Comparison of ENCODE assay signal across 8 cellular contexts in the genomic region with DNA sequence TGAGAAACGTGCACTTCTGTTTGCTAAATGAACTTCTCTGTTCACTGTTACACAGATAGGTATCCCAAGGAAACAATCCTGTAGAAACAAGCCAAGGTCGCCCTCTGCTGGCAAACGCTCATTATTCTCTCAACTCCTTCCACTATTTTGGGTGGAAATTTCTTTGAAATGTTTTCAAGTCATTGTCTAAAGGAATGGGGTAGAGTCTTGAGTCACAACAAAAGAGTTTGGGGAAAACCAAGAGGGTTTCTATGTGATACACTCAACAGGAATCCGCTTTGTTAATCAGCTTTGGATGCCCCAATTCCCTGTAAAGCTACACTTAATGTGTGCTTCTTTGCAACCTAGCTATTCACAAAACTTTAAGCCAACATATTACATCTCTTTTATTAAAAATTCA. TPM values are rescaled to one million over a fixed set of nuclear protein-coding genes. Genes with fewer than 3 reads are reported as not detected.
DNase-seq lines count a peak whose midpoint lies in the region; ATAC-seq and TF ChIP-seq lines count a peak whose summit lies in the region.

No MANE protein-coding gene starts in this region.

- no peak overlapping the region for H3K4me3 ChIP-seq in CD8-positive, alpha-beta T cell (ENCODE audit: low read depth, low read length)
- no peak overlapping the region for H3K4me3 ChIP-seq in epithelial cell of esophagus (ENCODE audit: low read length)
- H3K4me3 ChIP-seq in naive thymus-derived CD4-positive, alpha-beta T cell (ENCODE audit: low read length) = no peak overlapping the region

- no peaks in the 10 kb centered on the region for H3K36me3 ChIP-seq in CD8-positive, alpha-beta T cell (ENCODE audit: insufficient read depth, low read length)
- peaks cover 0 to 4% (median 0%) of the 10 kb centered on the region in 3 experiments for H3K36me3 ChIP-seq in naive thymus-derived CD4-positive, alpha-beta T cell (ENCODE audit: control insufficient read depth in 2 of 3, insufficient read depth in 3 of 3, low read length in 3 of 3)

- no peaks in the 10 kb centered on the region for H3K27me3 ChIP-seq in CD8-positive, alpha-beta T cell (ENCODE audit: insufficient read depth, low read length)
- no peaks in the 10 kb centered on the region for H3K27me3 ChIP-seq in naive thymus-derived CD4-positive, alpha-beta T cell (ENCODE audit: control insufficient read depth in 2 of 2, insufficient read depth in 2 of 2, low read length in 2 of 2)

- no peak overlapping the region for H3K4me3 Mint-ChIP-seq in CD8-positive, alpha-beta T cell
- H3K4me3 Mint-ChIP-seq in activated CD8-positive, alpha-beta memory T cell treated with anti-CD3 and anti-CD28 coated beads, Interleukin-2, amount 10 ng/mL, durations not matched to agents 7 days and 5 days = no peak overlapping the region
- no peak overlapping the region for H3K4me3 Mint-ChIP-seq in naive thymus-derived CD4-positive, alpha-beta T cell

- no peaks in the 10 kb centered on the region for H3K9me3 ChIP-seq in CD8-positive, alpha-beta T cell (ENCODE audit: low read length)
- H3K9me3 ChIP-seq in naive thymus-derived CD4-positive, alpha-beta T cell (ENCODE audit: control insufficient read depth in 2 of 3, low read length in 3 of 3) = no peaks in the 10 kb centered on the region

- ATAC-seq in CD8-positive, alpha-beta T cell = no peak
- ATAC-seq in HG02759 (IDR thresholded peaks at IDR 0.05; ENCODE audit: unreplicated experiment) = peak; percentile 32
- ATAC-seq in activated CD8-positive, alpha-beta memory T cell treated with anti-CD3 and anti-CD28 coated beads, Interleukin-2, amount 10 ng/mL, durations not matched to agents 7 days and 5 days = no peak
- peak; percentile 48 for ATAC-seq in naive thymus-derived CD4-positive, alpha-beta T cell
- ATAC-seq in stimulated activated naive CD8-positive, alpha-beta T cell treated with anti-CD3 and anti-CD28 coated beads, Interleukin-15, Interleukin-2, amounts not matched to agents 100 U/mL and 50 U/mL, for 24 hours = no peak
- ATAC-seq in GM21515 (IDR thresholded peaks at IDR 0.05; ENCODE audit: unreplicated experiment) = no peak

- POLR2A ChIA-PET in CD8-positive, alpha-beta T cell (lab: Charles Lee) = no interaction called here
- POLR2A ChIA-PET in naive thymus-derived CD4-positive, alpha-beta T cell (lab: Charles Lee) = no interaction called here

- peak; percentile 71 for TF ChIP-seq CTCF in CD8-positive, alpha-beta T cell (IDR thresholded peaks at IDR 0.05)
- TF ChIP-seq CTCF in epithelial cell of esophagus (IDR thresholded peaks at IDR 0.05; ENCODE audit: insufficient read depth, low read depth, low read length, missing control alignments) = peak; percentile 83

- H3K36me3 Mint-ChIP-seq in CD8-positive, alpha-beta T cell = peaks cover 3% of the 10 kb centered on the region
- no peaks in the 10 kb centered on the region for H3K36me3 Mint-ChIP-seq in activated CD8-positive, alpha-beta memory T cell treated with anti-CD3 and anti-CD28 coated beads, Interleukin-2, amount 10 ng/mL, durations not matched to agents 7 days and 5 days
- no peaks in the 10 kb centered on the region for H3K36me3 Mint-ChIP-seq in naive thymus-derived CD4-positive, alpha-beta T cell

- CTCF ChIA-PET in CD8-positive, alpha-beta T cell (lab: Charles Lee) = interaction anchor here (1.0 to 2.2 kb wide), 19 partner anchors 9 to 839 kb away, joined by 3 to 16 read pairs (median 4); no protein-coding TSS in a partner anchor
- CTCF ChIA-PET in activated CD8-positive, alpha-beta memory T cell treated with anti-CD3 and anti-CD28 coated beads, Interleukin-2, amount 10 ng/mL, durations not matched to agents 7 days and 5 days (lab: Charles Lee) = interaction anchor here (1.0 to 2.5 kb wide), 13 partner anchors 9 to 796 kb away, joined by 3 to 15 read pairs (median 4); no protein-coding TSS in a partner anchor
- CTCF ChIA-PET in naive thymus-derived CD4-positive, alpha-beta T cell (lab: Charles Lee) = interaction anchor here (0.5 to 1.5 kb wide), 10 partner anchors 9 to 985 kb away, joined by 3 to 6 read pairs (median 4); a partner anchor contains a TSS

- H3K27ac ChIP-seq in CD8-positive, alpha-beta T cell (ENCODE audit: low read depth, low read length) = no peak overlapping the region
- H3K27ac ChIP-seq in naive thymus-derived CD4-positive, alpha-beta T cell (ENCODE audit: low read depth, low read length) = no peak overlapping the region

- H3K4me1 Mint-ChIP-seq in CD8-positive, alpha-beta T cell (ENCODE audit: low read depth) = peaks cover 2% of the 10 kb centered on the region
- H3K4me1 Mint-ChIP-seq in activated CD8-positive, alpha-beta memory T cell treated with anti-CD3 and anti-CD28 coated beads, Interleukin-2, amount 10 ng/mL, durations not matched to agents 7 days and 5 days = peaks cover 5% of the 10 kb centered on the region
- H3K4me1 Mint-ChIP-seq in naive thymus-derived CD4-positive, alpha-beta T cell = peaks cover 0 to 12% (median 6%) of the 10 kb centered on the region in 7 donors

- DNase-seq in CD8-positive, alpha-beta T cell = peak; percentile 38 to 75 (median 66)
- DNase-seq in NOMO-1 treated with DMSO at 0.1 percent for 48 hours (lab: John Stamatoyannopoulos, UW; ENCODE audit: unreplicated experiment) (peak; percentile 69), epithelial cell of esophagus (ENCODE audit: low read depth) (peak; percentile 71)
- peak; percentile 81 for DNase-seq in activated CD8-positive, alpha-beta memory T cell treated with anti-CD3 and anti-CD28 coated beads, Interleukin-2, amount 10 ng/mL, durations not matched to agents 7 days and 5 days
- DNase-seq in naive thymus-derived CD4-positive, alpha-beta T cell = peak; percentile 35 to 63 (median 49)
- peak; percentile 76 for DNase-seq in stimulated activated naive CD8-positive, alpha-beta T cell treated with anti-CD3 and anti-CD28 coated beads, Interleukin-15, Interleukin-2, amounts not matched to agents 100 U/mL and 50 U/mL, for 24 hours

- peaks cover 6% of the 10 kb centered on the region for H3K27me3 Mint-ChIP-seq in CD8-positive, alpha-beta T cell (ENCODE audit: low read depth)
- H3K27me3 Mint-ChIP-seq in activated CD8-positive, alpha-beta memory T cell treated with anti-CD3 and anti-CD28 coated beads, Interleukin-2, amount 10 ng/mL, durations not matched to agents 7 days and 5 days = peaks cover 23% of the 10 kb centered on the region
- H3K27me3 Mint-ChIP-seq in naive thymus-derived CD4-positive, alpha-beta T cell = peaks cover 0 to 36% (median 8%) of the 10 kb centered on the region in 5 donors

- H3K9me3 Mint-ChIP-seq in CD8-positive, alpha-beta T cell = no peaks in the 10 kb centered on the region
- H3K9me3 Mint-ChIP-seq in activated CD8-positive, alpha-beta memory T cell treated with anti-CD3 and anti-CD28 coated beads, Interleukin-2, amount 10 ng/mL, durations not matched to agents 7 days and 5 days (ENCODE audit: low read depth) = no peaks in the 10 kb centered on the region
- H3K9me3 Mint-ChIP-seq in naive thymus-derived CD4-positive, alpha-beta T cell = peaks cover 0 to 10% (median 0%) of the 10 kb centered on the region in 11 donors

- no peak overlapping the region for H3K27ac Mint-ChIP-seq in CD8-positive, alpha-beta T cell
- H3K27ac Mint-ChIP-seq in activated CD8-positive, alpha-beta memory T cell treated with anti-CD3 and anti-CD28 coated beads, Interleukin-2, amount 10 ng/mL, durations not matched to agents 7 days and 5 days = no peak overlapping the region
- no peak overlapping the region for H3K27ac Mint-ChIP-seq in naive thymus-derived CD4-positive, alpha-beta T cell

- intact Hi-C loops in CD8-positive, alpha-beta T cell (cut with DNase I, micrococcal nuclease) = loop anchor here in 1 of 2 experiments (1.0 to 10.0 kb wide), 5 partner anchors 149 to 952 kb away; a partner anchor contains a TSS
- intact Hi-C loops in naive thymus-derived CD4-positive, alpha-beta T cell (cut with micrococcal nuclease) = loop anchor here (1.0 to 5.0 kb wide), 4 partner anchors 248 to 1159 kb away; no protein-coding TSS in a partner anchor

- H3K4me1 ChIP-seq in CD8-positive, alpha-beta T cell (ENCODE audit: insufficient read depth, low read length) = peaks cover 6% of the 10 kb centered on the region
- peaks cover 0 to 6% of the 10 kb centered on the region in 2 donors for H3K4me1 ChIP-seq in naive thymus-derived CD4-positive, alpha-beta T cell (ENCODE audit: control insufficient read depth in 2 of 2, insufficient read depth in 2 of 2, low read length in 2 of 2)

RNA-seq across cellular contexts. Expression of a gene that starts 4.6 kb away (rescaled TPM):
- 10 to 100 TPM; 58.9 to 59.4 TPM for total RNA-seq in CD8-positive, alpha-beta T cell
- 10 to 100 TPM; 31.4 to 37.5 TPM for total RNA-seq in activated CD8-positive, alpha-beta memory T cell treated with anti-CD3 and anti-CD28 coated beads, Interleukin-2, amount 10 ng/mL, durations not matched to agents 7 days and 5 days
- total RNA-seq in naive thymus-derived CD4-positive, alpha-beta T cell = 10 to 100 TPM; 31.0 to 41.3 (median 35.2) TPM
- polyA plus RNA-seq in naive thymus-derived CD4-positive, alpha-beta T cell = 10 to 100 TPM; 47.4 to 65.1 TPM

RNA-seq across cellular contexts. Expression of a gene that starts 16.9 kb away (rescaled TPM):
- not detected for total RNA-seq in CD8-positive, alpha-beta T cell
- not detected for total RNA-seq in activated CD8-positive, alpha-beta memory T cell treated with anti-CD3 and anti-CD28 coated beads, Interleukin-2, amount 10 ng/mL, durations not matched to agents 7 days and 5 days
- total RNA-seq in naive thymus-derived CD4-positive, alpha-beta T cell = not detected
- polyA plus RNA-seq in naive thymus-derived CD4-positive, alpha-beta T cell = not detected

RNA-seq across cellular contexts. Expression of a gene that starts 44.7 kb away (rescaled TPM):
- 100 to 1,000 TPM; 739 to 743 TPM for total RNA-seq in CD8-positive, alpha-beta T cell
- 10 to 100 TPM; 74.8 to 91.9 TPM for total RNA-seq in activated CD8-positive, alpha-beta memory T cell treated with anti-CD3 and anti-CD28 coated beads, Interleukin-2, amount 10 ng/mL, durations not matched to agents 7 days and 5 days
- total RNA-seq in naive thymus-derived CD4-positive, alpha-beta T cell = 100 to 1,000 TPM in 4 of 5 experiments, 10 to 100 TPM in 1; 70.6 to 260 (median 127) TPM
- 100 to 1,000 TPM in 1 of 2 donors, 10 to 100 TPM in 1; 63.0 to 129 TPM for polyA plus RNA-seq in naive thymus-derived CD4-positive, alpha-beta T cell

Comparison
In these comparisons a context has a peak if more than half of its experiments do, and no peak if none do; other contexts are left out.
1. ATAC-seq: peak in HG02759 (single experiment) and naive thymus-derived CD4-positive, alpha-beta T cell (single experiment); none in CD8-positive, alpha-beta T cell (single experiment), activated CD8-positive, alpha-beta memory T cell treated with anti-CD3 and anti-CD28 coated beads, Interleukin-2, amount 10 ng/mL, durations not matched to agents 7 days and 5 days (single experiment), stimulated activated naive CD8-positive, alpha-beta T cell treated with anti-CD3 and anti-CD28 coated beads, Interleukin-15, Interleukin-2, amounts not matched to agents 100 U/mL and 50 U/mL, for 24 hours (single experiment) and GM21515 (single experiment).
2. Peak in every context shown above with its lines, with median percentiles within 50 percentile points of each other: DNase-seq.